Comparison of ENCODE assay signal across 11 cellular contexts in the genomic region with DNA sequence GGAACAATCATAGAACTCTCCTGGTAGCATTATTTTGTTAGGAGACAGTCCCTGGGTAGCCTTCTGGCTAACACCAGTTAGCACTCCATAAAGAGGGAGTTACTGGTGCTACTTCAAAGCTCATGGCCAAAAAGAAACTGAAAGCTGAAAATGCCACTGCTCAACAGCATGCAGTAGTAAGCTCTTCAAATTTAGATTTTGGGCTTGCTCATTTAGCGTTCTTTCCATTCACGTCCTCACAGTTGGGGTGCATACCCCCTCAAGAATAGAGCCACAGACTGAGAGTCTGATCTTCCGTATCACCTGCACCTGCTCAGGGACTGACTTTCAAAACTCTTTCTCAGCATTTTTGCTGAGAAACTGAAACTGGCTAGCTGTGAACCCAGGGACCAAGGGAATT. TPM values are rescaled to one million over a fixed set of nuclear protein-coding genes. Genes with fewer than 3 reads are reported as not detected.
A peak's percentile ranks its signal among the peaks of the same experiment; 100 is the strongest.
DNase-seq lines count a peak whose midpoint lies in the region; ATAC-seq and TF ChIP-seq lines count a peak whose summit lies in the region.
"Had no signal": no experiment of that assay in that cellular context is flagged by ENCODE, and none has a peak within 500 bp of the region (broad histone marks: within the 10 kb centered on the region; RNA-seq: fewer than 3 reads in every experiment).

No MANE protein-coding gene starts in this region.

- intact Hi-C loops in activated CD4-positive, alpha-beta memory T cell treated with anti-CD3 and anti-CD28 coated beads for 36 hours (cut with micrococcal nuclease), result loop anchor here (10.0 kb wide), 1 partner anchor 299 kb away; no protein-coding TSS in a partner anchor
- intact Hi-C loops in gastrocnemius medialis (cut with DNase I; ENCODE audit: low total_unique reads), result no loop called here

- POLR2A ChIA-PET in activated CD4-positive, alpha-beta memory T cell treated with anti-CD3 and anti-CD28 coated beads, Interleukin-2, amount 10 ng/mL, durations not matched to agents 7 days and 5 days (lab: Charles Lee), result no interaction called here
- POLR2A ChIA-PET in activated CD4-positive, alpha-beta memory T cell treated with anti-CD3 and anti-CD28 coated beads for 36 hours (lab: Charles Lee), result no interaction called here

- H3K9ac ChIP-seq in GM23248, result no peak overlapping the region

- WGBS in GM23248 (ENCODE audit: low coverage in 1 of 2, low lambda C conversion rate in 2 of 2, missing lambda C conversion rate in 2 of 2), 2 experiments, result 57 to 73% methylated on average over 3 of the region's 3 CpGs

- no peak for TF ChIP-seq POLR2A in gastrocnemius medialis (IDR thresholded peaks at IDR 0.05)

- H3K36me3 Mint-ChIP-seq in activated CD4-positive, alpha-beta memory T cell treated with anti-CD3 and anti-CD28 coated beads, Interleukin-2, amount 10 ng/mL, durations not matched to agents 7 days and 5 days (ENCODE audit: low read depth), result no peaks in the 10 kb centered on the region
- H3K36me3 Mint-ChIP-seq in activated CD4-positive, alpha-beta memory T cell treated with anti-CD3 and anti-CD28 coated beads for 36 hours, result no peaks in the 10 kb centered on the region
- H3K36me3 Mint-ChIP-seq in stimulated activated effector memory CD8-positive, alpha-beta T cell treated with anti-CD3 and anti-CD28 coated beads, Interleukin-12 subunit alpha, Interleukin-12 subunit beta, amount 100 ng/mL, for 72 hours, result no peaks in the 10 kb centered on the region

- H3K4me2 ChIP-seq in GM23248 (ENCODE audit: unreplicated experiment), result no peak overlapping the region

- no peaks in the 10 kb centered on the region for H3K9me3 Mint-ChIP-seq in activated CD4-positive, alpha-beta memory T cell treated with anti-CD3 and anti-CD28 coated beads, Interleukin-2, amount 10 ng/mL, durations not matched to agents 7 days and 5 days
- H3K9me3 Mint-ChIP-seq in activated CD4-positive, alpha-beta memory T cell treated with anti-CD3 and anti-CD28 coated beads for 36 hours, result no peaks in the 10 kb centered on the region
- no peaks in the 10 kb centered on the region for H3K9me3 Mint-ChIP-seq in stimulated activated effector memory CD8-positive, alpha-beta T cell treated with anti-CD3 and anti-CD28 coated beads, Interleukin-12 subunit alpha, Interleukin-12 subunit beta, amount 100 ng/mL, for 72 hours

- no peak for TF ChIP-seq CTCF in gastrocnemius medialis (IDR thresholded peaks at IDR 0.05 in 4 of 5, conservative IDR thresholded peaks at IDR 0.05 in 1 of 5)

- no peak overlapping the region for H2AFZ ChIP-seq in GM23248

- no peaks in the 10 kb centered on the region for H3K27me3 Mint-ChIP-seq in activated CD4-positive, alpha-beta memory T cell treated with anti-CD3 and anti-CD28 coated beads, Interleukin-2, amount 10 ng/mL, durations not matched to agents 7 days and 5 days
- H3K27me3 Mint-ChIP-seq in activated CD4-positive, alpha-beta memory T cell treated with anti-CD3 and anti-CD28 coated beads for 36 hours, result no peaks in the 10 kb centered on the region

- H3F3A ChIP-seq in GM23248 (ENCODE audit: insufficient read depth), result no peaks in the 10 kb centered on the region

- no peak overlapping the region for H3K4me3 ChIP-seq in GM23248
- no peak overlapping the region for H3K4me3 ChIP-seq in gastrocnemius medialis
- H3K4me3 ChIP-seq: skin epidermis had no signal

- H3K36me3 ChIP-seq in GM23248 (ENCODE audit: low read depth) (no peaks in the 10 kb centered on the region), gastrocnemius medialis (no peaks in the 10 kb centered on the region)

- H4K20me1 ChIP-seq in GM23248 (ENCODE audit: insufficient read depth), result no peaks in the 10 kb centered on the region

- H3K27ac ChIP-seq in GM23248 (no peak overlapping the region), gastrocnemius medialis (no peak overlapping the region)
- H3K27ac ChIP-seq: skin epidermis had no signal

- CTCF ChIA-PET in activated CD4-positive, alpha-beta memory T cell treated with anti-CD3 and anti-CD28 coated beads, Interleukin-2, amount 10 ng/mL, durations not matched to agents 7 days and 5 days (lab: Charles Lee), result interaction anchor here (0.9 to 7.1 kb wide), 3 partner anchors 8 to 86 kb away, joined by 3 to 103 read pairs (median 9); partner anchors contain the start of gene NTRK2
- CTCF ChIA-PET in activated CD4-positive, alpha-beta memory T cell treated with anti-CD3 and anti-CD28 coated beads for 36 hours (lab: Charles Lee), result interaction anchor here (1.0 to 2.8 kb wide), 2 partner anchors 23 to 87 kb away, joined by 3 to 29 read pairs; no protein-coding TSS in a partner anchor

- peak overlapping the region; percentile 62 for H3K4me3 Mint-ChIP-seq in activated CD4-positive, alpha-beta memory T cell treated with anti-CD3 and anti-CD28 coated beads, Interleukin-2, amount 10 ng/mL, durations not matched to agents 7 days and 5 days
- no peak overlapping the region for H3K4me3 Mint-ChIP-seq in activated CD4-positive, alpha-beta memory T cell treated with anti-CD3 and anti-CD28 coated beads for 36 hours
- peak overlapping the region; percentile 26 for H3K4me3 Mint-ChIP-seq in stimulated activated effector memory CD8-positive, alpha-beta T cell treated with anti-CD3 and anti-CD28 coated beads, Interleukin-12 subunit alpha, Interleukin-12 subunit beta, amount 100 ng/mL, for 72 hours

- H3K4me1 Mint-ChIP-seq in activated CD4-positive, alpha-beta memory T cell treated with anti-CD3 and anti-CD28 coated beads, Interleukin-2, amount 10 ng/mL, durations not matched to agents 7 days and 5 days, result peaks cover 15% of the 10 kb centered on the region
- no peaks in the 10 kb centered on the region for H3K4me1 Mint-ChIP-seq in activated CD4-positive, alpha-beta memory T cell treated with anti-CD3 and anti-CD28 coated beads for 36 hours (ENCODE audit: low read depth)
- H3K4me1 Mint-ChIP-seq in stimulated activated effector memory CD8-positive, alpha-beta T cell treated with anti-CD3 and anti-CD28 coated beads, Interleukin-12 subunit alpha, Interleukin-12 subunit beta, amount 100 ng/mL, for 72 hours, result peaks cover 7% of the 10 kb centered on the region

- ATAC-seq in GM21825 (IDR thresholded peaks at IDR 0.05; ENCODE audit: unreplicated experiment), result peak; percentile 65
- ATAC-seq in HG03378 (IDR thresholded peaks at IDR 0.05; ENCODE audit: unreplicated experiment), result peak; percentile 81
- no peak for ATAC-seq in stimulated activated effector memory CD8-positive, alpha-beta T cell treated with anti-CD3 and anti-CD28 coated beads, Interleukin-12 subunit alpha, Interleukin-12 subunit beta, amount 100 ng/mL, for 72 hours
- ATAC-seq in gastrocnemius medialis, result no peak

- H3K27me3 ChIP-seq in GM23248 (replicated peaks; ENCODE audit: insufficient read depth), result no peaks in the 10 kb centered on the region; the same call in 1 of the 2 replicates
- no peaks in the 10 kb centered on the region for H3K27me3 ChIP-seq in gastrocnemius medialis

- no peaks in the 10 kb centered on the region for H3K79me2 ChIP-seq in GM23248 (ENCODE audit: insufficient read depth)

- H3K9me2 ChIP-seq in GM23248 (ENCODE audit: insufficient read depth), result no peaks in the 10 kb centered on the region

- in situ Hi-C loops in GM23248 (cut with MboI), result loop anchor here (25.0 kb wide), 1 partner anchor 568 kb away; no protein-coding TSS in a partner anchor
- in situ Hi-C loops in gastrocnemius medialis (cut with MboI; ENCODE audit: low sequenced_read_pairs in 4 of 4), result loop anchor here in 1 of 4 donors (10.0 kb wide), 1 partner anchor 261 kb away; no protein-coding TSS in a partner anchor

- no peak for DNase-seq in activated CD4-positive, alpha-beta memory T cell treated with anti-CD3 and anti-CD28 coated beads, Interleukin-2, amount 10 ng/mL, durations not matched to agents 7 days and 5 days
- no peak for DNase-seq in activated CD4-positive, alpha-beta memory T cell treated with anti-CD3 and anti-CD28 coated beads for 36 hours
- DNase-seq in stimulated activated effector memory CD8-positive, alpha-beta T cell treated with anti-CD3 and anti-CD28 coated beads, Interleukin-12 subunit alpha, Interleukin-12 subunit beta, amount 100 ng/mL, for 72 hours (ENCODE audit: low spot score in 2 of 2), result no peak
- DNase-seq in GM23248, result no peak
- DNase-seq in RKO (ENCODE audit: low spot score), result no peak
- no peak for DNase-seq in gastrocnemius medialis
- DNase-seq: HCEC 1CT, NCI-H1048 had no signal

- H3K9me3 ChIP-seq in GM23248 (ENCODE audit: low read depth) (no peaks in the 10 kb centered on the region), gastrocnemius medialis (no peaks in the 10 kb centered on the region)

- no peaks in the 10 kb centered on the region for H3K4me1 ChIP-seq in GM23248 (ENCODE audit: insufficient read depth)
- no peaks in the 10 kb centered on the region for H3K4me1 ChIP-seq in gastrocnemius medialis

- peak overlapping the region; percentile 62 for H3K27ac Mint-ChIP-seq in activated CD4-positive, alpha-beta memory T cell treated with anti-CD3 and anti-CD28 coated beads, Interleukin-2, amount 10 ng/mL, durations not matched to agents 7 days and 5 days
- H3K27ac Mint-ChIP-seq in activated CD4-positive, alpha-beta memory T cell treated with anti-CD3 and anti-CD28 coated beads for 36 hours, result no peak overlapping the region
- H3K27ac Mint-ChIP-seq in stimulated activated effector memory CD8-positive, alpha-beta T cell treated with anti-CD3 and anti-CD28 coated beads, Interleukin-12 subunit alpha, Interleukin-12 subunit beta, amount 100 ng/mL, for 72 hours, result peak overlapping the region; percentile 15

RNA-seq across cellular contexts. Expression of gene NTRK2, which starts 24.7 kb away (rescaled TPM):
- total RNA-seq in activated CD4-positive, alpha-beta memory T cell treated with anti-CD3 and anti-CD28 coated beads, Interleukin-2, amount 10 ng/mL, durations not matched to agents 7 days and 5 days, result 1 to 10 TPM; 2.2 to 2.3 TPM
- under 1 TPM; 0.45 to 0.65 TPM for total RNA-seq in activated CD4-positive, alpha-beta memory T cell treated with anti-CD3 and anti-CD28 coated beads for 36 hours
- not detected in 2 replicates for total RNA-seq in GM23248 (2014; rRNA removed; shearing (Covaris generic))
- 0.05 TPM in 1 of 2 replicates, not detected in the other for polyA plus RNA-seq in GM23248 (2016; fragmentation: Nextera tagmentation; extraction: Ambion mirVana)
- total RNA-seq in gastrocnemius medialis, result 1 to 10 TPM; 1.1 to 7.3 (median 1.5) TPM

Comparison
In these comparisons a context has a peak if more than half of its experiments do, and no peak if none do; other contexts are left out.
1. ATAC-seq: peak in GM21825 (single experiment) and HG03378 (single experiment); none in stimulated activated effector memory CD8-positive, alpha-beta T cell treated with anti-CD3 and anti-CD28 coated beads, Interleukin-12 subunit alpha, Interleukin-12 subunit beta, amount 100 ng/mL, for 72 hours (single experiment) and gastrocnemius medialis (0 of 2).